Comparison of ENCODE assay signal across 11 cellular contexts in genomic region chr17:34227293-34227692, GRCh38. TPM values are rescaled to one million over a fixed set of nuclear protein-coding genes. Genes with fewer than 3 reads are reported as not detected.
DNase-seq lines count a peak whose midpoint lies in the region; ATAC-seq and TF ChIP-seq lines count a peak whose summit lies in the region.
"Not testable (repeated sequence)": the region's sequence is repeated elsewhere in the genome, so short reads cannot be mapped to it uniquely, and the experiment has no call there.
"Had no signal": no experiment of that assay in that cellular context is flagged by ENCODE, and none has a peak within 500 bp of the region (broad histone marks: within the 10 kb centered on the region; RNA-seq: fewer than 3 reads in every experiment).

No MANE protein-coding gene starts in this region.

- H3K27me3 Mint-ChIP-seq in dendritic cell treated with granulocyte-macrophage colony-stimulating factor and Interleukin-4, amounts not matched to agents 40 ng/mL and 50 ng/mL, for 4 days: peaks cover 41% of the 10 kb centered on the region

- H4K20me1 ChIP-seq in BLaER1 treated with 17β-estradiol and CSF1 and Interleukin-3, amounts not matched to agents 10 nM and 100 nM: not testable (repeated sequence)

- not testable (repeated sequence) for H3K27me3 ChIP-seq in BLaER1 treated with 17β-estradiol and CSF1 and Interleukin-3, amounts not matched to agents 10 nM and 100 nM; lower lobe of right lung (ENCODE audit: low read depth); upper lobe of left lung

- not testable (repeated sequence) for TF ChIP-seq CTCF in lower lobe of right lung (IDR thresholded peaks at IDR 0.05); upper lobe of left lung (IDR thresholded peaks at IDR 0.05)

- H3K4me3 Mint-ChIP-seq in dendritic cell treated with granulocyte-macrophage colony-stimulating factor and Interleukin-4, amounts not matched to agents 40 ng/mL and 50 ng/mL, for 4 days: not testable (repeated sequence)

- intact Hi-C loops in dendritic cell treated with granulocyte-macrophage colony-stimulating factor and Interleukin-4, amounts not matched to agents 40 ng/mL and 50 ng/mL, for 4 days (cut with micrococcal nuclease); lower lobe of right lung (cut with DNase I): not testable (repeated sequence)

- H3K9me3 Mint-ChIP-seq in dendritic cell treated with granulocyte-macrophage colony-stimulating factor and Interleukin-4, amounts not matched to agents 40 ng/mL and 50 ng/mL, for 4 days: peaks cover 20% of the 10 kb centered on the region

- H3K27ac ChIP-seq in BLaER1 treated with 17β-estradiol and CSF1 and Interleukin-3, amounts not matched to agents 10 nM and 100 nM: peak overlapping the region in 4 of 11 experiments; percentile 15 to 94 (median 60); a peak in 7 of 22 replicates
- H3K27ac ChIP-seq in lower lobe of right lung: peak overlapping the region; percentile 47
- peak overlapping the region in 3 of 4 donors; percentile 50 to 72 (median 67) for H3K27ac ChIP-seq in upper lobe of left lung

- H3K4me2 ChIP-seq in BLaER1 treated with 17β-estradiol and CSF1 and Interleukin-3, amounts not matched to agents 10 nM and 100 nM: peak overlapping the region in 8 of 11 experiments; percentile 3 to 90 (median 42); a peak in 12 of 22 replicates

- H3K9ac ChIP-seq in BLaER1 treated with 17β-estradiol and CSF1 and Interleukin-3, amounts not matched to agents 10 nM and 100 nM: peak overlapping the region in 2 of 11 experiments; percentile 40 to 58; a peak in 2 of 22 replicates

- not testable (repeated sequence) for H3K4me3 ChIP-seq in BLaER1 treated with 17β-estradiol and CSF1 and Interleukin-3, amounts not matched to agents 10 nM and 100 nM; lower lobe of right lung; upper lobe of left lung

- peaks cover 0 to 90% (median 20%) of the 10 kb centered on the region in 10 experiments; a peak in 16 of 20 replicates for H3K4me1 ChIP-seq in BLaER1 treated with 17β-estradiol and CSF1 and Interleukin-3, amounts not matched to agents 10 nM and 100 nM
- peaks cover 15% of the 10 kb centered on the region for H3K4me1 ChIP-seq in lower lobe of right lung
- not testable (repeated sequence) for H3K4me1 ChIP-seq in upper lobe of left lung

- peak overlapping the region; percentile 59 for H3K27ac Mint-ChIP-seq in dendritic cell treated with granulocyte-macrophage colony-stimulating factor and Interleukin-4, amounts not matched to agents 40 ng/mL and 50 ng/mL, for 4 days

- 62 to 81% methylated on average over 2 of the region's 2 CpGs for WGBS in upper lobe of left lung, 2 donors

- ATAC-seq in lower lobe of right lung: peak; percentile 61 to 80
- peak in 1 of 2 donors; percentile 65 for ATAC-seq in upper lobe of left lung (ENCODE audit: low FRiP score in 2 of 2)

- not testable (repeated sequence) for TF ChIP-seq EP300 in upper lobe of left lung (IDR thresholded peaks at IDR 0.05)

- H3K36me3 ChIP-seq in BLaER1 treated with 17β-estradiol and CSF1 and Interleukin-3, amounts not matched to agents 10 nM and 100 nM; lower lobe of right lung; upper lobe of left lung: not testable (repeated sequence)

- DNase-seq in lower lobe of right lung: not testable (repeated sequence)
- DNase-seq in upper lobe of left lung: peak in 1 of 2 donors; percentile 54

- H3K4me1 Mint-ChIP-seq in dendritic cell treated with granulocyte-macrophage colony-stimulating factor and Interleukin-4, amounts not matched to agents 40 ng/mL and 50 ng/mL, for 4 days (ENCODE audit: low read depth): peaks cover 25% of the 10 kb centered on the region

- TF ChIP-seq POLR2A in upper lobe of left lung (IDR thresholded peaks at IDR 0.05): not testable (repeated sequence)

- H3K36me3 Mint-ChIP-seq in dendritic cell treated with granulocyte-macrophage colony-stimulating factor and Interleukin-4, amounts not matched to agents 40 ng/mL and 50 ng/mL, for 4 days (ENCODE audit: low read depth): not testable (repeated sequence)

- H3K9me3 ChIP-seq in BLaER1 treated with 17β-estradiol and CSF1 and Interleukin-3, amounts not matched to agents 10 nM and 100 nM (replicated peaks in 1 of 11): peaks cover 15 to 28% (median 19%) of the 10 kb centered on the region in 11 experiments
- H3K9me3 ChIP-seq in lower lobe of right lung, upper lobe of left lung: not testable (repeated sequence)

RNA-seq across cellular contexts. Expression of gene CCL2, which starts 27.8 kb away (rescaled TPM):
- total RNA-seq in lower lobe of right lung (34.1 TPM), upper lobe of left lung (10 to 100 TPM; 11.5 to 100.0 (median 15.6) TPM)
- total RNA-seq: CD4-positive, CD25-positive, alpha-beta regulatory T cell; G401; GM12878 had no signal

RNA-seq across cellular contexts. Expression of gene CCL7, which starts 42.7 kb away (rescaled TPM):
- total RNA-seq in lower lobe of right lung (not detected), upper lobe of left lung (under 1 TPM in 1 of 6 donors, not detected in 5; 0.34 TPM)
- total RNA-seq: A673; CD4-positive, alpha-beta memory T cell; CD4-positive, CD25-positive, alpha-beta regulatory T cell; CD8-positive, alpha-beta memory T cell; G401; GM12878 had no signal

RNA-seq across cellular contexts. Expression of gene CCL11, which starts 58.2 kb away (rescaled TPM):
- total RNA-seq in lower lobe of right lung (1.1 TPM), upper lobe of left lung (1 to 10 TPM in 1 of 6 donors, not detected in 5; 1.2 TPM)
- total RNA-seq: A673; CD4-positive, alpha-beta memory T cell; CD4-positive, CD25-positive, alpha-beta regulatory T cell; CD8-positive, alpha-beta memory T cell; Daoy; G401; GM12878 had no signal
